Comparison of ENCODE assay signal across 1 cellular context in the genomic region with DNA sequence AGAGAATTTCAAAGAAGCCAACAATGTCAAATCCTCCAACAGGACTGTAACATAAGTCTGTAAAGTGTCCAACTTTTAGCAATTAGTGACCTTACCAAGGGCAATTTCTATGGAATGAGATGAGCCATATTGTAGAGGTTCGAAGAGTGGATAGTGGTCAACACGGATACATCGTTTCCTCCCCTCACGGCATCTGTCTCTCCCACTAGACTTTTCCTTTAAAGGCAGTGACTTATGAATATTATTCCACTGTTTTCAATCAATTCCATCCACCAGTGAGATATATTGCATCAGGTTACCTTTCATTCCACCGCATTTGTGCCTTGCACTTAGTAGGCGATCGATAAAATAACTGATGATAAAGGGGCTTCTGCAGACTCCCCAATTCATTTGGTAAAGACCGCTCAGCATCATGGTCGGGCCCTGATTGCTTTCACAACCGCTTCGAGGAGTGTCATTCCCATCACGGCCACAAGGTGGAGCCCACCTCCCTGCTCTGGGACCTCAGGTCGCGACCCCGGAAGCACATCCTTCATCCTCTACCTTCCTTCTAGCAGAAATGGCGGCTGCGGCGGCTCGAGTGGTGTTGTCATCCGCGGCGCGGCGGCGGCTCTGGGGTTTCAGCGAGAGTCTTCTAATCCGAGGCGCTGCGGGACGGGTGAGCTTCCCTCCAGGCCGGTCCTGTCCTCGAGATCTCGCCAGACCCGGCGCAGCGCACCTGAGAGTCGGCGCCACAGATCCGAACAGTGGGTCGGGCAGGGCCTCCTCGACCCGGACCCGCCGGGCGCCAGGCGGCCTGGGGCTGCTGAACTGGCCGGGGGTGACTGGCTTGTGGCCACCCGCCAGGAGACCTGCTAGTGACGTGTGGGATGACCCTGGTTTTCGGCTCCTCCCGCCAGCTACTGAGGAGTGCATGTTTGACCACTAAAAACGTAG.
TF ChIP-seq lines count a peak whose summit lies in the region.

A gene with protein sequence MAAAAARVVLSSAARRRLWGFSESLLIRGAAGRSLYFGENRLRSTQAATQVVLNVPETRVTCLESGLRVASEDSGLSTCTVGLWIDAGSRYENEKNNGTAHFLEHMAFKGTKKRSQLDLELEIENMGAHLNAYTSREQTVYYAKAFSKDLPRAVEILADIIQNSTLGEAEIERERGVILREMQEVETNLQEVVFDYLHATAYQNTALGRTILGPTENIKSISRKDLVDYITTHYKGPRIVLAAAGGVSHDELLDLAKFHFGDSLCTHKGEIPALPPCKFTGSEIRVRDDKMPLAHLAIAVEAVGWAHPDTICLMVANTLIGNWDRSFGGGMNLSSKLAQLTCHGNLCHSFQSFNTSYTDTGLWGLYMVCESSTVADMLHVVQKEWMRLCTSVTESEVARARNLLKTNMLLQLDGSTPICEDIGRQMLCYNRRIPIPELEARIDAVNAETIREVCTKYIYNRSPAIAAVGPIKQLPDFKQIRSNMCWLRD (plus strand): TSS at position 535 of the 936 bp plus-strand sequence. CDS start 25 bp downstream, at position 560.

TF ChIP-seq in HepG2, 621 proteins besides CTCF, POLR2A, EP300 and RAD21 (continued from another document and continues in another):
- TF ChIP-seq SIX1 (CRISPR knock-in tag; IDR thresholded peaks at IDR 0.05; ENCODE audit: borderline replicate concordance) = 0 out of 2 replicates have a peak, but pooled peaks have one; percentile 22
- no peak for TF ChIP-seq ZNF790 (CRISPR knock-in tag; IDR thresholded peaks at IDR 0.05; ENCODE audit: borderline replicate concordance)
- peak; percentile 99 for TF ChIP-seq GABPB1 (CRISPR knock-in tag; IDR thresholded peaks at IDR 0.05)
- peak in 1 of 2 experiments; percentile 40; a peak in 2 of 4 replicates for TF ChIP-seq ATF4 (CRISPR knock-in tag; IDR thresholded peaks at IDR 0.05)
- peak; percentile 85; the same call in 1 of the 2 replicates for TF ChIP-seq YEATS2 (CRISPR knock-in tag; IDR thresholded peaks at IDR 0.05; ENCODE audit: borderline replicate concordance)
- peak; percentile 96 for TF ChIP-seq ZMYM4 (CRISPR knock-in tag; IDR thresholded peaks at IDR 0.05)
- no peak for TF ChIP-seq ZKSCAN5 (CRISPR knock-in tag; IDR thresholded peaks at IDR 0.05)
- TF ChIP-seq RXRA (CRISPR knock-in tag; IDR thresholded peaks at IDR 0.05) = peak; percentile 93
- TF ChIP-seq SP140L (CRISPR knock-in tag; IDR thresholded peaks at IDR 0.05; ENCODE audit: borderline replicate concordance) = no peak
- peak; percentile 72; the same call in 1 of the 2 replicates for TF ChIP-seq CEBPB (IDR thresholded peaks at IDR 0.05; ENCODE audit: borderline replicate concordance, low read depth, low read length)
- no peak for TF ChIP-seq U2AF1 (optimal IDR thresholded peaks at IDR 0.05; ENCODE audit: low read depth, low read length)
- TF ChIP-seq MBNL3 (CRISPR knock-in tag; conservative IDR thresholded peaks at IDR 0.05) = no peak
- TF ChIP-seq HHEX (CRISPR knock-in tag; IDR thresholded peaks at IDR 0.05) = no peak
- no peak for TF ChIP-seq ZNF782 (CRISPR knock-in tag; IDR thresholded peaks at IDR 0.05; ENCODE audit: borderline replicate concordance)
- TF ChIP-seq RBAK (CRISPR knock-in tag; IDR thresholded peaks at IDR 0.05) = no peak
- peak; percentile 70; the same call in 1 of the 2 replicates for TF ChIP-seq TMF1 (CRISPR knock-in tag; IDR thresholded peaks at IDR 0.05; ENCODE audit: low read depth)
- TF ChIP-seq ZNF605 (CRISPR knock-in tag; IDR thresholded peaks at IDR 0.05) = peak; percentile 44; the same call in 1 of the 2 replicates
- no peak for TF ChIP-seq RBM22 (optimal IDR thresholded peaks at IDR 0.05; ENCODE audit: low read length)
- 0 out of 2 replicates have a peak, but pooled peaks have one; percentile 33 for TF ChIP-seq ZNF317 (CRISPR knock-in tag; IDR thresholded peaks at IDR 0.05)
- TF ChIP-seq ZMAT5 (CRISPR knock-in tag; IDR thresholded peaks at IDR 0.05; ENCODE audit: borderline replicate concordance, low read depth) = no peak
- peak; percentile 85 for TF ChIP-seq DMAP1 (CRISPR knock-in tag; IDR thresholded peaks at IDR 0.05)
- TF ChIP-seq NFRKB (IDR thresholded peaks at IDR 0.05) = peak; percentile 64; the same call in 1 of the 2 replicates
- no peak for TF ChIP-seq ATM (IDR thresholded peaks at IDR 0.05; ENCODE audit: borderline replicate concordance)
- peak; percentile 38; the same call in 1 of the 2 replicates for TF ChIP-seq ZBTB33 (CRISPR knock-in tag; IDR thresholded peaks at IDR 0.05)
- no peak for TF ChIP-seq MED8 (CRISPR knock-in tag; IDR thresholded peaks at IDR 0.05; ENCODE audit: insufficient replicate concordance)
- no peak for TF ChIP-seq PRDM15 (CRISPR knock-in tag; IDR thresholded peaks at IDR 0.05)
- TF ChIP-seq, protein P1, sequence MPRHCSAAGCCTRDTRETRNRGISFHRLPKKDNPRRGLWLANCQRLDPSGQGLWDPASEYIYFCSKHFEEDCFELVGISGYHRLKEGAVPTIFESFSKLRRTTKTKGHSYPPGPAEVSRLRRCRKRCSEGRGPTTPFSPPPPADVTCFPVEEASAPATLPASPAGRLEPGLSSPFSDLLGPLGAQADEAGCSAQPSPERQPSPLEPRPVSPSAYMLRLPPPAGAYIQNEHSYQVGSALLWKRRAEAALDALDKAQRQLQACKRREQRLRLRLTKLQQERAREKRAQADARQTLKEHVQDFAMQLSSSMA (CRISPR knock-in tag; IDR thresholded peaks at IDR 0.05) = 0 out of 2 replicates have a peak, but pooled peaks have one; percentile 44
- TF ChIP-seq ZNF354B (CRISPR knock-in tag; IDR thresholded peaks at IDR 0.05) = no peak
- no peak for TF ChIP-seq ZNF549 (CRISPR knock-in tag; IDR thresholded peaks at IDR 0.05)
- TF ChIP-seq, protein P2, sequence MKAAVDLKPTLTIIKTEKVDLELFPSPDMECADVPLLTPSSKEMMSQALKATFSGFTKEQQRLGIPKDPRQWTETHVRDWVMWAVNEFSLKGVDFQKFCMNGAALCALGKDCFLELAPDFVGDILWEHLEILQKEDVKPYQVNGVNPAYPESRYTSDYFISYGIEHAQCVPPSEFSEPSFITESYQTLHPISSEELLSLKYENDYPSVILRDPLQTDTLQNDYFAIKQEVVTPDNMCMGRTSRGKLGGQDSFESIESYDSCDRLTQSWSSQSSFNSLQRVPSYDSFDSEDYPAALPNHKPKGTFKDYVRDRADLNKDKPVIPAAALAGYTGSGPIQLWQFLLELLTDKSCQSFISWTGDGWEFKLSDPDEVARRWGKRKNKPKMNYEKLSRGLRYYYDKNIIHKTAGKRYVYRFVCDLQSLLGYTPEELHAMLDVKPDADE (CRISPR knock-in tag; IDR thresholded peaks at IDR 0.05) = no peak
- TF ChIP-seq PATZ1 (CRISPR knock-in tag; IDR thresholded peaks at IDR 0.05) = peak; percentile 36
- TF ChIP-seq E2F1 (CRISPR knock-in tag; IDR thresholded peaks at IDR 0.05) = 0 out of 2 replicates have a peak, but pooled peaks have one; percentile 53
- no peak for TF ChIP-seq ZNF777 (CRISPR knock-in tag; IDR thresholded peaks at IDR 0.05)
- TF ChIP-seq TRIM22 (IDR thresholded peaks at IDR 0.05) = no peak
